Comparison of ENCODE assay signal across 1 cellular context in the genomic region with DNA sequence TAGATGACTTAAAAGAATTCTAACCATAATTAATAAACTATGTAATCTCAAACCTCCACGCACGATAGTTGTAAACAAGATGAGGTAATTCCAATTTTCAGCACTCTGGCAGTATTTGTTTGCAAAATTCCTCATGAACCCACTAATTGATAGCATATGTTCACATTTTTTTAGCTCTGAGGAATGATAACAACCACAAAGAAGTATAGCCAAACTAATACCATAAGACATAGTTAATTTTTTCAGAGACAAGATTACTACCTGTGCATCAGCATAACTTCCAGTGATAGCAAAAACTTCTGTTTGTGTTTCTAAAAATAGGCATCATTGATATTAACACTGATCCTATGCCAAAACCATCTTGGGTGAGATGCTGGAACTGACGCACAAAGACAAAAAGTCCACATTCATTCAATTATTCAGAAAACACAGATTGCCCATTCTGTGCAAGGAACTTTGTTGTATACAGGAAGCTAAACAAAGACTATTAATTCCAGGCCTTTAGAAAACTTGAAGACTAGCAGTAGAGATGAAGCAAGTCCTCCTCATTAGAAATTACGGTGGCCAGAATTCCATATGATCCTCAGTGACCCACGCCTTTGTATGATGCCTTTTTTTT.
TF ChIP-seq lines count a peak whose summit lies in the region.

No MANE protein-coding gene starts in this region.

TF ChIP-seq in IMR-90, 13 proteins besides CTCF, POLR2A, EP300 and RAD21:
- TF ChIP-seq MXI1 (IDR thresholded peaks at IDR 0.05; ENCODE audit: borderline replicate concordance, low read depth, low read length) (no peak), MAZ (IDR thresholded peaks at IDR 0.05; ENCODE audit: borderline replicate concordance, low read depth, low read length) (no peak), RCOR1 (IDR thresholded peaks at IDR 0.05; ENCODE audit: insufficient replicate concordance, low read length) (no peak), CHD1 (IDR thresholded peaks at IDR 0.05; ENCODE audit: low read depth, low read length) (no peak), FOS (IDR thresholded peaks at IDR 0.05; ENCODE audit: low read depth, low read length) (no peak), CEBPB (IDR thresholded peaks at IDR 0.05; ENCODE audit: low read depth, low read length) (no peak), RFX5 (IDR thresholded peaks at IDR 0.05; ENCODE audit: low read depth, low read length) (no peak), NFE2L2 (IDR thresholded peaks at IDR 0.05; ENCODE audit: low read depth, low read length) (no peak), MAFK (IDR thresholded peaks at IDR 0.05; ENCODE audit: low read depth, low read length) (no peak), SMC3 (IDR thresholded peaks at IDR 0.05; ENCODE audit: low read depth, low read length) (no peak)
- TF ChIP-seq, protein P1, sequence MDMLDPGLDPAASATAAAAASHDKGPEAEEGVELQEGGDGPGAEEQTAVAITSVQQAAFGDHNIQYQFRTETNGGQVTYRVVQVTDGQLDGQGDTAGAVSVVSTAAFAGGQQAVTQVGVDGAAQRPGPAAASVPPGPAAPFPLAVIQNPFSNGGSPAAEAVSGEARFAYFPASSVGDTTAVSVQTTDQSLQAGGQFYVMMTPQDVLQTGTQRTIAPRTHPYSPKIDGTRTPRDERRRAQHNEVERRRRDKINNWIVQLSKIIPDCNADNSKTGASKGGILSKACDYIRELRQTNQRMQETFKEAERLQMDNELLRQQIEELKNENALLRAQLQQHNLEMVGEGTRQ (IDR thresholded peaks at IDR 0.05; ENCODE audit: low read depth, low read length) = no peak
- TF ChIP-seq, protein P2, sequence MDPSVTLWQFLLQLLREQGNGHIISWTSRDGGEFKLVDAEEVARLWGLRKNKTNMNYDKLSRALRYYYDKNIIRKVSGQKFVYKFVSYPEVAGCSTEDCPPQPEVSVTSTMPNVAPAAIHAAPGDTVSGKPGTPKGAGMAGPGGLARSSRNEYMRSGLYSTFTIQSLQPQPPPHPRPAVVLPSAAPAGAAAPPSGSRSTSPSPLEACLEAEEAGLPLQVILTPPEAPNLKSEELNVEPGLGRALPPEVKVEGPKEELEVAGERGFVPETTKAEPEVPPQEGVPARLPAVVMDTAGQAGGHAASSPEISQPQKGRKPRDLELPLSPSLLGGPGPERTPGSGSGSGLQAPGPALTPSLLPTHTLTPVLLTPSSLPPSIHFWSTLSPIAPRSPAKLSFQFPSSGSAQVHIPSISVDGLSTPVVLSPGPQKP (IDR thresholded peaks at IDR 0.05; ENCODE audit: borderline replicate concordance, low read depth, low read length) = no peak
